In the genomic region with DNA sequence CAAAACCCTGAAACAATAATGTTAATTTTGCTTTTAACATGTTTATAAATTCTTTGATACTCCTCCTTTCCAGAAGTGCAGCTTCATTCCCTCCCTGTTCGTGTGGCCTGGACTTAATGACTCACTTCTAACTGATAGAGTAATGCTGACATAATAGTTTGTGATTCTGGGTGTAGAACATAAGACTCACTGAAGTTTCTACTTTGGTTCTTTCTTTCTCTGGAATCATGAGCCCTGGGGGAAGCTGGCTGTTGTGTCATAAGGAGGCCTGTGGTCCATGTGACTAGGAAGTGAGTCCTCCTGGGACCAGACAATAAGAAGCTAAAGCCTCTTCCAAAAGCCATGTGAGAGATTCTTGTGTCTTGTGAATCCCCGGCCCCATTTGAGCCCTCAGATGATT, we compare ENCODE assay signal across 16 cellular contexts. TPM values are rescaled to one million over a fixed set of nuclear protein-coding genes. Genes with fewer than 3 reads are reported as not detected.
DNase-seq lines count a peak whose midpoint lies in the region; ATAC-seq, FAIRE-seq and TF ChIP-seq lines count a peak whose summit lies in the region.
"Had no signal": no experiment of that assay in that cellular context is flagged by ENCODE, and none has a peak within 500 bp of the region (broad histone marks: within the 10 kb centered on the region; RNA-seq: fewer than 3 reads in every experiment).

No MANE protein-coding gene starts in this region.

- 0% methylated on average over 2 of the region's 2 CpGs for WGBS in A549 (ENCODE audit: missing lambda C conversion rate)
- 20 to 54% (median 30%) methylated on average over 2 of the region's 2 CpGs for WGBS in psoas muscle, 3 donors
- WGBS in gastroesophageal sphincter (ENCODE audit: low coverage in 1 of 2), 2 donors, result 18% methylated on average over 1 of the region's 2 CpGs

- intact Hi-C loops in psoas muscle (cut with DNase I), result no loop called here

- peaks cover 32% of the 10 kb centered on the region for H3K4me1 Mint-ChIP-seq in HFFc6 (ENCODE audit: low read depth)

- TF ChIP-seq RAD21 in A549 (conservative IDR thresholded peaks at IDR 0.05 in 1 of 2, IDR thresholded peaks at IDR 0.05 in 1 of 2), result no peak

- H3K27ac ChIP-seq in A549 (no peak overlapping the region), WERI-Rb-1 (peak overlapping the region; percentile 52), foreskin keratinocyte (peak overlapping the region; percentile 79), psoas muscle (no peak overlapping the region), gastroesophageal sphincter (no peak overlapping the region)

- H3K27me3 ChIP-seq in WERI-Rb-1 (ENCODE audit: insufficient read depth, low read depth, severe bottlenecking) (no peaks in the 10 kb centered on the region), foreskin keratinocyte (no peaks in the 10 kb centered on the region), psoas muscle (ENCODE audit: insufficient read depth in 3 of 3, low read length in 2 of 3) (peaks cover 0 to 44% (median 4%) of the 10 kb centered on the region in 3 donors), gastroesophageal sphincter (peaks cover 64% of the 10 kb centered on the region)

- no peak overlapping the region for H3K4me2 ChIP-seq in A549

- no peaks in the 10 kb centered on the region for H3K9me3 ChIP-seq in A549
- H3K9me3 ChIP-seq in WERI-Rb-1 (ENCODE audit: severe bottlenecking), result no peaks in the 10 kb centered on the region
- H3K9me3 ChIP-seq in psoas muscle, result no peaks in the 10 kb centered on the region
- no peaks in the 10 kb centered on the region for H3K9me3 ChIP-seq in gastroesophageal sphincter

- no peaks in the 10 kb centered on the region for H3K36me3 ChIP-seq in WERI-Rb-1
- H3K36me3 ChIP-seq in psoas muscle (ENCODE audit: insufficient read depth in 1 of 2, low read depth in 1 of 2), result no peaks in the 10 kb centered on the region
- no peaks in the 10 kb centered on the region for H3K36me3 ChIP-seq in gastroesophageal sphincter

- peak overlapping the region; percentile 55 for H3K4me3 Mint-ChIP-seq in HFFc6
- H3K4me3 Mint-ChIP-seq: stimulated activated memory B cell treated with anti-CD40 and anti-IgM and Interleukin-4, amounts not matched to agents 10 μg/mL and 1 μg/mL and 100 μg/mL, for 72 hours had no signal

- DNase-seq in A549 (ENCODE audit: low read depth in 1 of 2, low spot score in 1 of 2), result peak in 1 of 2 experiments; percentile 35
- peak; percentile 91 for DNase-seq in HFFc6
- DNase-seq in WERI-Rb-1, result peak; percentile 40
- DNase-seq in foreskin keratinocyte, result peak; percentile 96 to 98
- DNase-seq in psoas muscle, result no peak
- no peak for DNase-seq in islet precursor cell
- no peak for DNase-seq in effector CD8-positive, alpha-beta T cell (lab: John Stamatoyannopoulos, UW)
- DNase-seq: activated CD8-positive, alpha-beta memory T cell treated with anti-CD3 and anti-CD28 coated beads, Interleukin-2, amount 50 U/mL, for 4 hours; amygdala; DMS79 treated with DMSO at 0.1 percent for 48 hours; NCI-H1694; NCI-H748 treated with DMSO at 0.1 percent for 48 hours had no signal

- no peak for FAIRE-seq in A549 (lab: Jason Lieb, UNC)

- H3K9me3 Mint-ChIP-seq in HFFc6, result no peaks in the 10 kb centered on the region
- H3K9me3 Mint-ChIP-seq: stimulated activated memory B cell treated with anti-CD40 and anti-IgM and Interleukin-4, amounts not matched to agents 10 μg/mL and 1 μg/mL and 100 μg/mL, for 72 hours had no signal

- TF ChIP-seq POLR2A in A549 (IDR thresholded peaks at IDR 0.05; ENCODE audit: low read length), result no peak
- no peak for TF ChIP-seq POLR2A in gastroesophageal sphincter (IDR thresholded peaks at IDR 0.05)

- no peaks in the 10 kb centered on the region for H3K36me3 Mint-ChIP-seq in HFFc6 (ENCODE audit: low read depth)
- H3K36me3 Mint-ChIP-seq: stimulated activated memory B cell treated with anti-CD40 and anti-IgM and Interleukin-4, amounts not matched to agents 10 μg/mL and 1 μg/mL and 100 μg/mL, for 72 hours had no signal

- H3K27ac Mint-ChIP-seq in HFFc6, result peak overlapping the region; percentile 92
- H3K27ac Mint-ChIP-seq: progenitor cell of endocrine pancreas; stimulated activated memory B cell treated with anti-CD40 and anti-IgM and Interleukin-4, amounts not matched to agents 10 μg/mL and 1 μg/mL and 100 μg/mL, for 72 hours had no signal

- H3K4me3 ChIP-seq in A549 (no peak overlapping the region), WERI-Rb-1 (ENCODE audit: low read depth, low read length) (no peak overlapping the region), psoas muscle (no peak overlapping the region), gastroesophageal sphincter (no peak overlapping the region)

- POLR2A ChIA-PET in A549 (lab: Yijun Ruan, JAX), result interaction anchor here (0.7 kb wide), 1 partner anchor 159 kb away, joined by 3 read pairs; no protein-coding TSS in a partner anchor

- peak; percentile 73 to 75; a peak in 3 of 6 replicates for ATAC-seq in A549
- ATAC-seq in foreskin keratinocyte, result peak; percentile 94
- no peak for ATAC-seq in psoas muscle
- ATAC-seq in gastroesophageal sphincter, result no peak
- ATAC-seq: stimulated activated memory B cell treated with anti-CD40 and anti-IgM and Interleukin-4, amounts not matched to agents 10 μg/mL and 1 μg/mL and 100 μg/mL, for 72 hours had no signal

- CTCF ChIA-PET in A549 (lab: Yijun Ruan, JAX), result interaction anchor here (1.2 kb wide), 1 partner anchor 9 kb away, joined by 3 read pairs; no protein-coding TSS in a partner anchor

- no peak for TF ChIP-seq CTCF in A549 (IDR thresholded peaks at IDR 0.05)
- no peak for TF ChIP-seq CTCF in HFFc6 (IDR thresholded peaks at IDR 0.05)
- TF ChIP-seq CTCF in WERI-Rb-1 (IDR thresholded peaks at IDR 0.05; ENCODE audit: low read depth, low read length), result no peak
- no peak for TF ChIP-seq CTCF in foreskin keratinocyte (conservative IDR thresholded peaks at IDR 0.05)
- no peak for TF ChIP-seq CTCF in psoas muscle (IDR thresholded peaks at IDR 0.05)
- no peak for TF ChIP-seq CTCF in gastroesophageal sphincter (IDR thresholded peaks at IDR 0.05)

- H3K4me1 ChIP-seq in A549 (no peaks in the 10 kb centered on the region), foreskin keratinocyte (peaks cover 8% of the 10 kb centered on the region), psoas muscle (peaks cover 2% of the 10 kb centered on the region), gastroesophageal sphincter (peaks cover 0 to 11% (median 0%) of the 10 kb centered on the region in 3 donors)

- no peak for TF ChIP-seq EP300 in A549 (IDR thresholded peaks at IDR 0.05)
- TF ChIP-seq EP300 in gastroesophageal sphincter (IDR thresholded peaks at IDR 0.05), result no peak

- H3K27me3 Mint-ChIP-seq in HFFc6 (ENCODE audit: insufficient read depth), result peaks cover 21% of the 10 kb centered on the region

TF ChIP-seq in A549, 52 proteins besides CTCF, POLR2A, EP300 and RAD21:
- peak; percentile 2 for TF ChIP-seq MAFK (IDR thresholded peaks at IDR 0.05; ENCODE audit: partially characterized antibody)
- no peak for TF ChIP-seq HOXB13 (CRISPR knock-in tag; IDR thresholded peaks at IDR 0.05; ENCODE audit: low read depth)

RNA-seq across cellular contexts. Expression of a gene that starts 30.5 kb away (rescaled TPM):
- polyA plus RNA-seq in A549 (2011; rRNA removed) (not detected in 2 replicates), A549 (2017; fragmentation: RNase III; extraction: RNeasy Plus Mini Kit Qiagen cat#74134 plus additional on column Dnase treatment) (0.06 TPM in 1 of 3 replicates, not detected in the others), foreskin keratinocyte (1.9 and 4.2 TPM in 2 replicates), psoas muscle (not detected)
- polyA plus RNA-seq in A549 (2012; cell fraction: cytosol; rRNA removed), result not detected in 2 replicates
- polyA plus RNA-seq in A549 (2012; cell fraction: nucleus; rRNA removed), result not detected in 2 replicates
- polyA minus RNA-seq in A549 (2011; rRNA and poly(A)+ RNA removed), result not detected in 2 replicates
- under 1 TPM in 4 of 6 experiments, not detected in 2; 0.16 to 0.48 (median 0.24) TPM for total RNA-seq in HFFc6 (2021; fragmentation: NEBNext Ultra II Directional; extraction: Animal tissue kit (Norgen Biotek cat#: 25700))
- total RNA-seq in foreskin keratinocyte (1.7 and 2.5 TPM in 2 replicates), psoas muscle (under 1 TPM in 2 of 4 donors, not detected in 2; 0.15 to 0.42 TPM), gastroesophageal sphincter (not detected)
- polyA plus RNA-seq: AG04450 had no signal

Comparison
In these comparisons a context has a peak if more than half of its experiments do, and no peak if none do; other contexts are left out.
1. ATAC-seq: peak in A549 (2 of 2) and foreskin keratinocyte (single experiment); none in psoas muscle (0 of 4) and gastroesophageal sphincter (single experiment).
2. DNase-seq: peak in HFFc6 (single experiment), WERI-Rb-1 (single experiment) and foreskin keratinocyte (2 of 2); none in psoas muscle (0 of 2), islet precursor cell (single experiment) and effector CD8-positive, alpha-beta T cell (single experiment).
3. H3K27ac ChIP-seq: peak in WERI-Rb-1 (single experiment) and foreskin keratinocyte (single experiment); none in A549 (0 of 2), psoas muscle (single experiment) and gastroesophageal sphincter (0 of 4).